ENCODE assay signal across 26 cellular contexts in the genomic region with DNA sequence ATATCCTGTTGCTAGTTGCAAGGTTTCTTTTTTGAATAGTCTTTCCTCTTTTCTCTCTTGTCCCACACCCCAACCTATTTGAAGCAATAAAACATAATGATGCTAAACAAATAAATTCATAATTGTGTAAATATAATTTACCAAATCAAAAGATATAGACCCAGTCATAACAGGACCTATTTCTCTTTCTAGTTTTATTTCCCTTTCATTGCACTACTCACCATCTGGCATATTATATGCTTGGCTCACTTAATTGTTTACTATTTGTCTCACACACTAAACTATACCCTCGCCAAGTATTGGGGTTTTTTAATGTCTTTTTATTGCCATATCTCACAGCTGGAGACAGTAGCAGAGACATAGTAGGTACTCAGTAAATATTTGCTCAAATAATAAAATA.
"Had no signal": no experiment of that assay in that cellular context is flagged by ENCODE, and none has a peak within 500 bp of the region (broad histone marks: within the 10 kb centered on the region; RNA-seq: fewer than 3 reads in every experiment).

No MANE protein-coding gene starts in this region.

- H3K27ac Mint-ChIP-seq: activated CD4-positive, alpha-beta memory T cell treated with anti-CD3 and anti-CD28 coated beads, Interleukin-2, amount 10 ng/mL, durations not matched to agents 7 days and 5 days; activated CD4-positive, alpha-beta T cell treated with anti-CD3 and anti-CD28 coated beads, Interleukin-2, amount 10 ng/mL, durations not matched to agents 7 days and 5 days; activated naive CD4-positive, alpha-beta T cell treated with anti-CD3 and anti-CD28 coated beads, Interleukin-2, amount 50 U/mL, for 24 hours; activated T-helper 2 cell treated with anti-CD3 and anti-CD28 coated beads, Interferon-gamma antibody, Interleukin-2, Interleukin-4, amounts not matched to agents 10 μg/mL and 5 μg/mL and 100 μg/mL, durations not matched to agents 14 hours and 24 hours and 36 hours; naive B cell; nephron progenitor cell; stimulated activated effector memory CD8-positive, alpha-beta T cell treated with anti-CD3 and anti-CD28 coated beads, Interleukin-12 subunit alpha, Interleukin-12 subunit beta, amount 100 ng/mL, for 72 hours; stimulated activated naive CD8-positive, alpha-beta T cell treated with anti-CD3 and anti-CD28 coated beads, Interleukin-15, Interleukin-2, amounts not matched to agents 100 ng/mL and 50 ng/mL, for 24 hours; WTC11 had no signal

- H3K4me1 Mint-ChIP-seq: activated CD4-positive, alpha-beta memory T cell treated with anti-CD3 and anti-CD28 coated beads, Interleukin-2, amount 10 ng/mL, durations not matched to agents 7 days and 5 days; activated CD4-positive, alpha-beta T cell treated with anti-CD3 and anti-CD28 coated beads, Interleukin-2, amount 10 ng/mL, durations not matched to agents 7 days and 5 days; activated naive CD4-positive, alpha-beta T cell treated with anti-CD3 and anti-CD28 coated beads, Interleukin-2, amount 50 U/mL, for 24 hours; naive B cell; stimulated activated effector memory CD8-positive, alpha-beta T cell treated with anti-CD3 and anti-CD28 coated beads, Interleukin-12 subunit alpha, Interleukin-12 subunit beta, amount 100 ng/mL, for 72 hours had no signal

- H3K4me1 ChIP-seq: gastrocnemius medialis, right lobe of liver had no signal

- H3K36me3 Mint-ChIP-seq: activated naive CD4-positive, alpha-beta T cell treated with anti-CD3 and anti-CD28 coated beads, Interleukin-2, amount 50 U/mL, for 24 hours; naive B cell; stimulated activated effector memory CD8-positive, alpha-beta T cell treated with anti-CD3 and anti-CD28 coated beads, Interleukin-12 subunit alpha, Interleukin-12 subunit beta, amount 100 ng/mL, for 72 hours; WTC11 had no signal

- H3K36me3 ChIP-seq: gastrocnemius medialis, neutrophil, right lobe of liver, thoracic aorta had no signal

- H3K4me3 Mint-ChIP-seq: activated CD4-positive, alpha-beta memory T cell treated with anti-CD3 and anti-CD28 coated beads, Interleukin-2, amount 10 ng/mL, durations not matched to agents 7 days and 5 days; activated CD4-positive, alpha-beta T cell treated with anti-CD3 and anti-CD28 coated beads, Interleukin-2, amount 10 ng/mL, durations not matched to agents 7 days and 5 days; activated naive CD4-positive, alpha-beta T cell treated with anti-CD3 and anti-CD28 coated beads, Interleukin-2, amount 50 U/mL, for 24 hours; naive B cell; nephron progenitor cell; stimulated activated effector memory CD8-positive, alpha-beta T cell treated with anti-CD3 and anti-CD28 coated beads, Interleukin-12 subunit alpha, Interleukin-12 subunit beta, amount 100 ng/mL, for 72 hours; stimulated activated naive CD8-positive, alpha-beta T cell treated with anti-CD3 and anti-CD28 coated beads, Interleukin-15, Interleukin-2, amounts not matched to agents 100 ng/mL and 50 ng/mL, for 24 hours; WTC11 had no signal

- DNase-seq: activated CD4-positive, alpha-beta memory T cell treated with anti-CD3 and anti-CD28 coated beads, Interleukin-2, amount 10 ng/mL, durations not matched to agents 7 days and 5 days; activated CD4-positive, alpha-beta T cell treated with anti-CD3 and anti-CD28 coated beads for 1 hour; activated CD4-positive, alpha-beta T cell treated with anti-CD3 and anti-CD28 coated beads, Interleukin-2, amount 10 ng/mL, durations not matched to agents 7 days and 5 days; activated CD8-positive, alpha-beta memory T cell treated with anti-CD3 and anti-CD28 coated beads, Interleukin-2, amount 50 U/mL, for 48 hours; activated T-cell treated with anti-CD3 and anti-CD28 coated beads, Interleukin-2, amount 50 U/mL, for 48 hours; dermis blood vessel endothelial cell; effector CD8-positive, alpha-beta T cell; gastrocnemius medialis; glutamatergic neuron; mammary epithelial cell; naive B cell; nephron progenitor cell; right lobe of liver; stimulated activated CD4-positive, alpha-beta T cell treated with anti-CD3 and anti-CD28 coated beads, Interleukin-12 subunit alpha, Interleukin-12 subunit beta, amount 100 ng/mL, for 4 hours; stimulated activated CD4-positive, alpha-beta T cell treated with anti-CD3 and anti-CD28 coated beads, Interleukin-4, amount 100 ng/mL, for 1 hour; T1000; trophoblast cell had no signal

- H3K4me3 ChIP-seq: gastrocnemius medialis, right lobe of liver, thoracic aorta had no signal

- H3K27me3 ChIP-seq: neutrophil, right lobe of liver had no signal

- H3K27ac ChIP-seq: gastrocnemius medialis, neutrophil, right lobe of liver, thoracic aorta had no signal

- H3K27me3 Mint-ChIP-seq: activated CD4-positive, alpha-beta memory T cell treated with anti-CD3 and anti-CD28 coated beads, Interleukin-2, amount 10 ng/mL, durations not matched to agents 7 days and 5 days; activated CD4-positive, alpha-beta T cell treated with anti-CD3 and anti-CD28 coated beads, Interleukin-2, amount 10 ng/mL, durations not matched to agents 7 days and 5 days; activated naive CD4-positive, alpha-beta T cell treated with anti-CD3 and anti-CD28 coated beads, Interleukin-2, amount 50 U/mL, for 24 hours; naive B cell; stimulated activated naive CD8-positive, alpha-beta T cell treated with anti-CD3 and anti-CD28 coated beads, Interleukin-15, Interleukin-2, amounts not matched to agents 100 ng/mL and 50 ng/mL, for 24 hours had no signal

- H3K9me3 ChIP-seq: gastrocnemius medialis, neutrophil, right lobe of liver, thoracic aorta had no signal

- FAIRE-seq: bronchial epithelial cell, urothelium cell line had no signal

- ATAC-seq: gastrocnemius medialis; right lobe of liver; stimulated activated effector memory CD8-positive, alpha-beta T cell treated with anti-CD3 and anti-CD28 coated beads, Interleukin-12 subunit alpha, Interleukin-12 subunit beta, amount 100 ng/mL, for 72 hours; WTC11 had no signal

- H3K9me3 Mint-ChIP-seq: activated CD4-positive, alpha-beta T cell treated with anti-CD3 and anti-CD28 coated beads, Interleukin-2, amount 10 ng/mL, durations not matched to agents 7 days and 5 days; nephron progenitor cell; WTC11 had no signal
